Comparison of ENCODE assay signal across 11 cellular contexts in the genomic region with DNA sequence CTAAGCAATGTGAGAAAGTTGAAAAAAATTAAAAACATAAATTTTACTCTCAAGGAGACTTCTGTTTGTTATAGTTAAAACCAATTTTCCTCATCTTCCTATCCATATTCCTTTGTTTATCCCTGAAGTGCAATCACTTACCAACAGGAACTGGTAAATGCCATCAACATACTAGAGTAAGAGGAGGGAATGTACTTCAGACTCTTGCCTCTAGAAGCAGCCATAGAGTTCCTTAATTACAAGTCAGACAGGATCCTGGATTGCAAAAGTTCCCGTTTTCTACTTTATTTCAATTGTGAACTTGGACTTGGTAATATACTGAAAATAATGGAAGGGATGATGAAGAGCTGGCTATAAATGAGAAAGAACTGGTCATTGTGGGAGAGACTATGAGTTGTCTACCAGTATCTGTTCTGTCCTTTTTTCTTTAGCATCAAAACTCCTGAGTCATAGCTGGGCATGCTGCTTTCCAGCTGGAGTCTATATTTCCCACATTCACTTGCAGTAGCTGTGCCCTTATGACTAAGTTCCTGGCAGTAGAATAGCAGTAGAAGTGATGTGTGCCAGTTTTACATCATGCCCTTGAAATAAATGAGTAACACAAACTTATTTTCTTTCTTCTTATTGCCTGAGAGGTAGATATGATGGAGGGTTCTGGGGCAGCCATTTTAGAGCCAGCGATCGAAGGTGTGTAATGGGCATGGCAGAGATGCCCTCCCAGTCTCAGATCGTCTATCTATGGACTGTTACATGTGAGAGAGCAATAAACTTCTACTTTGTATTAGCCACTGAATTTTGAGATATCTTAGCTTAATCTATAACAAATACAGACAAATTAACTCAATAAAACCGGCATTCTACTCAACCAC. TPM values are rescaled to one million over a fixed set of nuclear protein-coding genes. Genes with fewer than 3 reads are reported as not detected.
A peak's percentile ranks its signal among the peaks of the same experiment; 100 is the strongest.
DNase-seq lines count a peak whose midpoint lies in the region; ATAC-seq and TF ChIP-seq lines count a peak whose summit lies in the region.
"Had no signal": no experiment of that assay in that cellular context is flagged by ENCODE, and none has a peak within 500 bp of the region (broad histone marks: within the 10 kb centered on the region; RNA-seq: fewer than 3 reads in every experiment).

No MANE protein-coding gene starts in this region.

- peaks cover 6% of the 10 kb centered on the region for H3F3A ChIP-seq in neural progenitor cell (ENCODE audit: low read depth)

- ATAC-seq in left lung, result peak; percentile 81
- ATAC-seq in HG02571 (IDR thresholded peaks at IDR 0.05; ENCODE audit: unreplicated experiment), result no peak

- H3K4me1 ChIP-seq in left lung (no peaks in the 10 kb centered on the region), OCI-LY7 (ENCODE audit: insufficient read depth, low read length, poor library complexity, severe bottlenecking) (no peaks in the 10 kb centered on the region), neural progenitor cell (peaks cover 6% of the 10 kb centered on the region)

- H2AFZ ChIP-seq in OCI-LY7 (ENCODE audit: low read length), result no peak overlapping the region
- H2AFZ ChIP-seq in neural progenitor cell (replicated peaks), result no peak overlapping the region

- no peaks in the 10 kb centered on the region for H3K9me3 Mint-ChIP-seq in neural progenitor cell

- H3K36me3 ChIP-seq in left lung, result no peaks in the 10 kb centered on the region
- H3K36me3 ChIP-seq in OCI-LY7 (ENCODE audit: insufficient read depth, low read length), result no peaks in the 10 kb centered on the region
- no peaks in the 10 kb centered on the region for H3K36me3 ChIP-seq in neural progenitor cell

- H4K20me1 ChIP-seq in OCI-LY7 (ENCODE audit: insufficient read depth, low read length) (no peaks in the 10 kb centered on the region), neural progenitor cell (ENCODE audit: low read depth) (no peaks in the 10 kb centered on the region)

- BruUV-seq in OCI-LY7 (replicated peaks; lab: Mats Ljungman, UMichigan), result no TSS peak

- intact Hi-C loops in left lung (cut with DNase I), result no loop called here
- intact Hi-C loops in OCI-LY7 (cut with micrococcal nuclease; ENCODE audit: unreplicated experiment), result no loop called here

- no peaks in the 10 kb centered on the region for H3K36me3 Mint-ChIP-seq in neural progenitor cell

- peaks cover 6% of the 10 kb centered on the region for H3K4me1 Mint-ChIP-seq in neural progenitor cell

- CTCF ChIA-PET in OCI-LY7 (lab: Charles Lee; ENCODE audit: unreplicated experiment), result no interaction called here

- no peak overlapping the region for H3K4me3 Mint-ChIP-seq in neural progenitor cell

- POLR2A ChIA-PET in OCI-LY7 (lab: Charles Lee), result interaction anchor here (0.6 to 0.7 kb wide), 2 partner anchors 24 to 681 kb away, joined by 3 to 4 read pairs; no protein-coding TSS in a partner anchor

- H3K4me2 ChIP-seq in OCI-LY7 (ENCODE audit: low read length) (no peak overlapping the region), neural progenitor cell (no peak overlapping the region)

- no peak overlapping the region for H3K9ac ChIP-seq in neural progenitor cell

- H3K27me3 ChIP-seq in left lung (no peaks in the 10 kb centered on the region), neural progenitor cell (no peaks in the 10 kb centered on the region)

- peak; percentile 61 for DNase-seq in AG09309 (ENCODE audit: low read depth)
- peak; percentile 61 for DNase-seq in HPDE6-E6E7 (ENCODE audit: extremely low spot score)
- peak; percentile 77 for DNase-seq in astrocyte of the hippocampus (ENCODE audit: low read depth, low spot score)
- no peak for DNase-seq in left lung
- DNase-seq in OCI-LY7 (ENCODE audit: low spot score), result no peak
- DNase-seq in neural progenitor cell (ENCODE audit: low spot score), result no peak
- DNase-seq in T-helper 9 cell, result no peak
- DNase-seq: activated CD8-positive, alpha-beta memory T cell treated with anti-CD3 and anti-CD28 coated beads for 24 hours; effector memory CD4-positive, alpha-beta T cell had no signal

- H3K27ac Mint-ChIP-seq in neural progenitor cell, result no peak overlapping the region

- H3K4me3 ChIP-seq in AG09309 (ENCODE audit: control insufficient read depth, low read depth, low read length) (no peak overlapping the region), left lung (no peak overlapping the region), OCI-LY7 (ENCODE audit: low read depth, low read length, poor library complexity, severe bottlenecking) (no peak overlapping the region), neural progenitor cell (no peak overlapping the region)

- peaks cover 2% of the 10 kb centered on the region for H3K27me3 Mint-ChIP-seq in neural progenitor cell (ENCODE audit: insufficient read depth, low read depth)

- H3K9me3 ChIP-seq in left lung (no peaks in the 10 kb centered on the region), OCI-LY7 (ENCODE audit: low read length) (no peaks in the 10 kb centered on the region), neural progenitor cell (ENCODE audit: low read depth) (no peaks in the 10 kb centered on the region)

- H3K79me2 ChIP-seq in OCI-LY7 (ENCODE audit: insufficient read depth, low read depth, low read length) (no peaks in the 10 kb centered on the region), neural progenitor cell (ENCODE audit: low read depth) (no peaks in the 10 kb centered on the region)

- H3K9me2 ChIP-seq in OCI-LY7 (ENCODE audit: insufficient read depth, low read length), result no peaks in the 10 kb centered on the region

- peak overlapping the region in 1 of 2 donors; percentile 13 for H3K27ac ChIP-seq in left lung
- no peak overlapping the region for H3K27ac ChIP-seq in OCI-LY7 (ENCODE audit: low read depth, low read length, poor library complexity, severe bottlenecking)
- no peak overlapping the region for H3K27ac ChIP-seq in neural progenitor cell

- no peak for TF ChIP-seq CTCF in AG09309 (IDR thresholded peaks at IDR 0.05; ENCODE audit: control insufficient read depth, insufficient read depth, low read depth, low read length, missing control alignments)
- no peak for TF ChIP-seq CTCF in left lung (IDR thresholded peaks at IDR 0.05)
- no peak for TF ChIP-seq CTCF in OCI-LY7 (conservative IDR thresholded peaks at IDR 0.05; ENCODE audit: low read length)
- TF ChIP-seq CTCF in neural progenitor cell (IDR thresholded peaks at IDR 0.05), result no peak

RNA-seq across cellular contexts. Expression of gene SPARCL1, which starts 26.8 kb away (rescaled TPM):
- 100 to 1,000 TPM; 241 to 296 TPM for total RNA-seq in left lung
- not detected in 2 replicates for total RNA-seq in OCI-LY7 (2014; rRNA removed; shearing (Covaris generic))
- total RNA-seq in OCI-LY7 (2022), result not detected in 2 replicates
- total RNA-seq in neural progenitor cell (ENCODE audit: low replicate concordance), result 0.43 TPM in 1 of 2 replicates, not detected in the other

RNA-seq across cellular contexts. Expression of gene DSPP, which starts 52.3 kb away (rescaled TPM):
- total RNA-seq in left lung, result not detected
- not detected in 2 replicates for total RNA-seq in OCI-LY7 (2014; rRNA removed; shearing (Covaris generic))
- total RNA-seq in OCI-LY7 (2022), result not detected in 2 replicates
- total RNA-seq in neural progenitor cell (ENCODE audit: low replicate concordance), result 0.21 TPM in 1 of 2 replicates, not detected in the other
- total RNA-seq: mucosa of gallbladder had no signal

Comparison
In these comparisons a context has a peak if more than half of its experiments do, and no peak if none do; other contexts are left out.
1. DNase-seq: peak in AG09309 (single experiment), HPDE6-E6E7 (single experiment) and astrocyte of the hippocampus (single experiment); none in left lung (0 of 2), OCI-LY7 (single experiment), neural progenitor cell (single experiment) and T-helper 9 cell (single experiment).
2. RNA of gene SPARCL1, which starts 26.8 kb away (total RNA-seq): 241 to 296 TPM in left lung; not detected in OCI-LY7 and 0.43 TPM in neural progenitor cell; every median in the first group is over 100 times any median in the second.